32 cellular contexts compared by ENCODE assay signal in genomic region chr2:223442874-223443273, GRCh38.
DNase-seq lines count a peak whose midpoint lies in the region; ATAC-seq and TF ChIP-seq lines count a peak whose summit lies in the region.
"Had no signal": no experiment of that assay in that cellular context is flagged by ENCODE, and none has a peak within 500 bp of the region (broad histone marks: within the 10 kb centered on the region; RNA-seq: fewer than 3 reads in every experiment).

No MANE protein-coding gene starts in this region.

- no peaks in the 10 kb centered on the region for H3K27me3 Mint-ChIP-seq in activated CD4-positive, alpha-beta T cell treated with anti-CD3 and anti-CD28 coated beads, Interleukin-2, amount 10 ng/mL, durations not matched to agents 7 days and 5 days
- H3K27me3 Mint-ChIP-seq: activated naive CD8-positive, alpha-beta T cell treated with anti-CD3 and anti-CD28 coated beads, Interleukin-2, amount 10 ng/mL, durations not matched to agents 7 days and 5 days; CD4-positive, alpha-beta memory T cell had no signal

- H3K4me1 ChIP-seq in SK-N-SH (ENCODE audit: control insufficient read depth in 1 of 2, insufficient read depth in 2 of 2, low read depth in 1 of 2, low read length in 1 of 2) = 0 out of 4 replicates have a peak, but pooled peaks cover 0 to 8% of the 10 kb centered on the region in 2 experiments
- H3K4me1 ChIP-seq in trophoblast cell (ENCODE audit: control insufficient read depth in 1 of 2, insufficient read depth in 2 of 2, low read length in 2 of 2) = peaks cover 3% of the 10 kb centered on the region in 2 experiments
- no peaks in the 10 kb centered on the region for H3K4me1 ChIP-seq in mesendoderm (ENCODE audit: control insufficient read depth, low read depth, low read length)
- H3K4me1 ChIP-seq: body of pancreas, gastroesophageal sphincter, upper lobe of left lung had no signal

- H4K20me1 ChIP-seq in SK-N-SH (ENCODE audit: insufficient read depth) = no peaks in the 10 kb centered on the region

- H3K56ac ChIP-seq in mesendoderm (ENCODE audit: low read length) = no peak overlapping the region

- no peak for TF ChIP-seq EP300 in SK-N-SH (IDR thresholded peaks at IDR 0.05; ENCODE audit: borderline replicate concordance in 1 of 2, low read depth in 1 of 2, low read length in 1 of 2)

- no peak overlapping the region for H2BK12ac ChIP-seq in trophoblast cell (ENCODE audit: low read length)

- H3F3A ChIP-seq in SK-N-SH (replicated peaks; ENCODE audit: insufficient read depth) = peaks cover 7% of the 10 kb centered on the region

- H2AFZ ChIP-seq in SK-N-SH (ENCODE audit: low read depth) (peak overlapping the region; percentile 66), trophoblast cell (ENCODE audit: insufficient read depth, low read length, poor library complexity) (no peak overlapping the region)
- H2AFZ ChIP-seq: hepatocyte had no signal

- no peak overlapping the region for H3K4me3 ChIP-seq in SK-N-SH (ENCODE audit: low read depth in 2 of 2, low read length in 1 of 2)
- no peak overlapping the region for H3K4me3 ChIP-seq in coronary artery
- H3K4me3 ChIP-seq in trophoblast cell (ENCODE audit: low read depth, low read length) = no peak overlapping the region
- H3K4me3 ChIP-seq in mesendoderm (ENCODE audit: low read length) = no peak overlapping the region
- H3K4me3 ChIP-seq: body of pancreas, gastroesophageal sphincter, hepatocyte, lung, MG63, sigmoid colon, upper lobe of left lung had no signal

- H4K91ac ChIP-seq in trophoblast cell (ENCODE audit: low read depth, low read length) = no peak overlapping the region

- H4K8ac ChIP-seq in trophoblast cell (ENCODE audit: low read depth, low read length) (no peak overlapping the region), mesendoderm (ENCODE audit: low read depth, low read length) (no peak overlapping the region)

- H3K4me2 ChIP-seq in SK-N-SH (peak overlapping the region; percentile 18; the same call in 1 of the 2 replicates), trophoblast cell (ENCODE audit: low read length) (no peak overlapping the region), mesendoderm (ENCODE audit: low read length) (no peak overlapping the region)
- H3K4me2 ChIP-seq: hepatocyte, KMS-11 had no signal

- no peak overlapping the region for H3K23ac ChIP-seq in trophoblast cell (ENCODE audit: low read length)
- no peak overlapping the region for H3K23ac ChIP-seq in mesendoderm (ENCODE audit: low read length)

- no peak overlapping the region for H4K12ac ChIP-seq in trophoblast cell (ENCODE audit: low read depth, low read length)

- no peak overlapping the region for H2BK120ac ChIP-seq in trophoblast cell (ENCODE audit: insufficient read depth, low read length, poor library complexity)
- H2BK120ac ChIP-seq in mesendoderm (ENCODE audit: low read depth, low read length) = no peak overlapping the region

- H3K79me1 ChIP-seq in trophoblast cell (ENCODE audit: low read length) (peaks cover 2% of the 10 kb centered on the region), mesendoderm (ENCODE audit: low read length) (no peaks in the 10 kb centered on the region)

- H3K36me3 Mint-ChIP-seq in activated CD4-positive, alpha-beta T cell treated with anti-CD3 and anti-CD28 coated beads, Interleukin-2, amount 10 ng/mL, durations not matched to agents 7 days and 5 days (ENCODE audit: low read depth) = no peaks in the 10 kb centered on the region
- H3K36me3 Mint-ChIP-seq: activated naive CD8-positive, alpha-beta T cell treated with anti-CD3 and anti-CD28 coated beads, Interleukin-2, amount 10 ng/mL, durations not matched to agents 7 days and 5 days; CD4-positive, alpha-beta memory T cell; stimulated activated effector memory CD8-positive, alpha-beta T cell treated with anti-CD3 and anti-CD28 coated beads, Interleukin-12 subunit alpha, Interleukin-12 subunit beta, amount 100 ng/mL, for 72 hours had no signal

- TF ChIP-seq CTCF in SK-N-SH (IDR thresholded peaks at IDR 0.05) (no peak), coronary artery (IDR thresholded peaks at IDR 0.05) (no peak)

- CTCF ChIA-PET in SK-N-SH (lab: Yijun Ruan, JAX) = no interaction called here
- CTCF ChIA-PET in activated CD4-positive, alpha-beta T cell treated with anti-CD3 and anti-CD28 coated beads, Interleukin-2, amount 10 ng/mL, durations not matched to agents 7 days and 5 days (lab: Charles Lee) = no interaction called here

- H3K9me3 ChIP-seq in SK-N-SH (no peaks in the 10 kb centered on the region), trophoblast cell (ENCODE audit: insufficient read depth, low read depth, low read length) (no peaks in the 10 kb centered on the region)
- H3K9me3 ChIP-seq: body of pancreas, gastroesophageal sphincter, MG63, sigmoid colon, upper lobe of left lung had no signal

- H3K14ac ChIP-seq in trophoblast cell (ENCODE audit: low read length) = no peak overlapping the region

- peak overlapping the region; percentile 52 to 58; a peak in 3 of 4 replicates for H3K27ac ChIP-seq in SK-N-SH (ENCODE audit: low read depth in 2 of 2, low read length in 1 of 2)
- peak overlapping the region; percentile 11 to 49 for H3K27ac ChIP-seq in coronary artery
- H3K27ac ChIP-seq in trophoblast cell (ENCODE audit: low read depth, low read length) = peak overlapping the region; percentile 1
- no peak overlapping the region for H3K27ac ChIP-seq in mesendoderm (ENCODE audit: low read depth, low read length)
- H3K27ac ChIP-seq: body of pancreas, gastroesophageal sphincter, hepatocyte, KMS-11, sigmoid colon, upper lobe of left lung had no signal

- H4K5ac ChIP-seq in mesendoderm (ENCODE audit: low read length) = no peak overlapping the region

- H3K9me2 ChIP-seq in SK-N-SH = no peaks in the 10 kb centered on the region

- no peak overlapping the region for H2BK5ac ChIP-seq in trophoblast cell (ENCODE audit: low read depth, low read length, poor library complexity)
- no peak overlapping the region for H2BK5ac ChIP-seq in mesendoderm (ENCODE audit: low read length)

- WGBS in SK-N-SH (ENCODE audit: low lambda C conversion rate) = 46% methylated on average over 2 of the region's 2 CpGs
- no CpG with 5 or more reads among the region's 2 CpGs for WGBS in trophoblast cell (ENCODE audit: extremely low coverage, insufficient coverage, insufficient read length)
- WGBS in mesendoderm (ENCODE audit: extremely low coverage, insufficient coverage, low lambda C conversion rate) = no CpG with 5 or more reads among the region's 2 CpGs

- no peak overlapping the region for H3K4me3 Mint-ChIP-seq in activated CD4-positive, alpha-beta T cell treated with anti-CD3 and anti-CD28 coated beads, Interleukin-2, amount 10 ng/mL, durations not matched to agents 7 days and 5 days
- H3K4me3 Mint-ChIP-seq: activated naive CD8-positive, alpha-beta T cell treated with anti-CD3 and anti-CD28 coated beads, Interleukin-2, amount 10 ng/mL, durations not matched to agents 7 days and 5 days; B cell; CD4-positive, alpha-beta memory T cell; stimulated activated effector memory CD8-positive, alpha-beta T cell treated with anti-CD3 and anti-CD28 coated beads, Interleukin-12 subunit alpha, Interleukin-12 subunit beta, amount 100 ng/mL, for 72 hours had no signal

- no peaks in the 10 kb centered on the region for H3K27me3 ChIP-seq in SK-N-SH (ENCODE audit: insufficient read depth)
- H3K27me3 ChIP-seq in trophoblast cell (ENCODE audit: insufficient read depth, low read length) = no peaks in the 10 kb centered on the region
- H3K27me3 ChIP-seq in mesendoderm (ENCODE audit: insufficient read depth, low read length, poor library complexity) = no peaks in the 10 kb centered on the region
- H3K27me3 ChIP-seq: body of pancreas, gastroesophageal sphincter, hepatocyte, MG63, sigmoid colon, upper lobe of left lung had no signal

- TF ChIP-seq RAD21 in SK-N-SH (IDR thresholded peaks at IDR 0.05; ENCODE audit: low read length) = no peak

- H3K27ac Mint-ChIP-seq in activated CD4-positive, alpha-beta T cell treated with anti-CD3 and anti-CD28 coated beads, Interleukin-2, amount 10 ng/mL, durations not matched to agents 7 days and 5 days = no peak overlapping the region
- H3K27ac Mint-ChIP-seq: activated naive CD8-positive, alpha-beta T cell treated with anti-CD3 and anti-CD28 coated beads, Interleukin-2, amount 10 ng/mL, durations not matched to agents 7 days and 5 days; B cell; CD4-positive, alpha-beta memory T cell; stimulated activated effector memory CD8-positive, alpha-beta T cell treated with anti-CD3 and anti-CD28 coated beads, Interleukin-12 subunit alpha, Interleukin-12 subunit beta, amount 100 ng/mL, for 72 hours had no signal

- ATAC-seq in HG03442 (IDR thresholded peaks at IDR 0.05; ENCODE audit: unreplicated experiment) = no peak
- ATAC-seq: body of pancreas, gastroesophageal sphincter had no signal

- POLR2A ChIA-PET in SK-N-SH (lab: Yijun Ruan, JAX) = no interaction called here
- POLR2A ChIA-PET in activated CD4-positive, alpha-beta T cell treated with anti-CD3 and anti-CD28 coated beads, Interleukin-2, amount 10 ng/mL, durations not matched to agents 7 days and 5 days (lab: Charles Lee) = no interaction called here

- no peak overlapping the region for H2BK15ac ChIP-seq in mesendoderm (replicated peaks; ENCODE audit: low read depth)

- no peak overlapping the region for H3K4ac ChIP-seq in trophoblast cell (ENCODE audit: low read depth, low read length)
- H3K4ac ChIP-seq in mesendoderm (ENCODE audit: low read depth, low read length) = no peak overlapping the region

- H3K9me3 Mint-ChIP-seq in activated CD4-positive, alpha-beta T cell treated with anti-CD3 and anti-CD28 coated beads, Interleukin-2, amount 10 ng/mL, durations not matched to agents 7 days and 5 days = no peaks in the 10 kb centered on the region
- H3K9me3 Mint-ChIP-seq: activated naive CD8-positive, alpha-beta T cell treated with anti-CD3 and anti-CD28 coated beads, Interleukin-2, amount 10 ng/mL, durations not matched to agents 7 days and 5 days had no signal

- H3K9ac ChIP-seq in SK-N-SH (no peak overlapping the region), trophoblast cell (ENCODE audit: low read length) (no peak overlapping the region), mesendoderm (ENCODE audit: low read length) (no peak overlapping the region)
- H3K9ac ChIP-seq: KMS-11 had no signal

- H3K36me3 ChIP-seq in SK-N-SH (replicated peaks in 1 of 2; ENCODE audit: control insufficient read depth in 1 of 2, insufficient read depth in 2 of 2, low read length in 1 of 2) = peaks cover 0 to 3% of the 10 kb centered on the region in 2 experiments
- H3K36me3 ChIP-seq in trophoblast cell (ENCODE audit: control insufficient read depth in 1 of 2, insufficient read depth in 2 of 2, low read length in 2 of 2) = no peaks in the 10 kb centered on the region
- no peaks in the 10 kb centered on the region for H3K36me3 ChIP-seq in mesendoderm (ENCODE audit: control insufficient read depth, insufficient read depth, low read length)
- H3K36me3 ChIP-seq: gastroesophageal sphincter, MG63, sigmoid colon, upper lobe of left lung had no signal

- DNase-seq in A172 (ENCODE audit: low spot score) (peak; percentile 13), SK-N-SH (no peak), coronary artery (ENCODE audit: low spot score) (no peak), trophoblast cell (peak in 1 of 2 donors; percentile 5), mesendoderm (no peak), NCI-H2171 treated with DMSO at 0.1 percent for 48 hours (lab: John Stamatoyannopoulos, UW) (no peak)
- DNase-seq in activated CD4-positive, alpha-beta T cell treated with anti-CD3 and anti-CD28 coated beads, Interleukin-2, amount 10 ng/mL, durations not matched to agents 7 days and 5 days = no peak
- DNase-seq: 8988T; activated CD4-positive, alpha-beta T cell treated with anti-CD3 and anti-CD28 coated beads, Interleukin-2, amount 50 U/mL, for 48 hours; activated gamma-delta T cell treated with Interleukin-2 at 50 U/mL for 16 hours; activated naive CD8-positive, alpha-beta T cell treated with anti-CD3 and anti-CD28 coated beads, Interleukin-2, amount 10 ng/mL, durations not matched to agents 7 days and 5 days; activated T-cell treated with anti-CD3 and anti-CD28 coated beads, Interleukin-2, amount 50 U/mL, for 48 hours; body of pancreas; CD4-positive, alpha-beta memory T cell; cerebellar nuclear complex; GOT3; MG63; NCI-H1105 treated with DMSO at 0.1 percent for 48 hours; NCI-H2029; NCI-H2227 treated with DMSO at 0.1 percent for 48 hours; NCI-H526; OCI-M1; sigmoid colon; T-helper 2 cell; upper lobe of left lung had no signal

- H2AK5ac ChIP-seq in trophoblast cell (ENCODE audit: low read length) (no peak overlapping the region), mesendoderm (ENCODE audit: low read length) (no peak overlapping the region)

- H3K18ac ChIP-seq in trophoblast cell (ENCODE audit: low read length) (no peak overlapping the region), mesendoderm (ENCODE audit: low read length) (no peak overlapping the region)

- H3K4me1 Mint-ChIP-seq in activated CD4-positive, alpha-beta T cell treated with anti-CD3 and anti-CD28 coated beads, Interleukin-2, amount 10 ng/mL, durations not matched to agents 7 days and 5 days = no peaks in the 10 kb centered on the region
- H3K4me1 Mint-ChIP-seq: activated naive CD8-positive, alpha-beta T cell treated with anti-CD3 and anti-CD28 coated beads, Interleukin-2, amount 10 ng/mL, durations not matched to agents 7 days and 5 days; B cell; CD4-positive, alpha-beta memory T cell; stimulated activated effector memory CD8-positive, alpha-beta T cell treated with anti-CD3 and anti-CD28 coated beads, Interleukin-12 subunit alpha, Interleukin-12 subunit beta, amount 100 ng/mL, for 72 hours had no signal

- no peaks in the 10 kb centered on the region for H3K79me2 ChIP-seq in SK-N-SH (ENCODE audit: insufficient read depth)
- no peaks in the 10 kb centered on the region for H3K79me2 ChIP-seq in trophoblast cell (ENCODE audit: control insufficient read depth, insufficient read depth, low read length, poor library complexity)
- H3K79me2 ChIP-seq in mesendoderm (ENCODE audit: control insufficient read depth, insufficient read depth, low read length) = no peaks in the 10 kb centered on the region
- H3K79me2 ChIP-seq: hepatocyte had no signal
